In genomic region chr17:44093231-44093900, GRCh38 we compare ENCODE assay signal across 16 cellular contexts. TPM values are rescaled to one million over a fixed set of nuclear protein-coding genes. Genes with fewer than 3 reads are reported as not detected.
DNase-seq lines count a peak whose midpoint lies in the region; ATAC-seq lines count a peak whose summit lies in the region.
"Had no signal": no experiment of that assay in that cellular context is flagged by ENCODE, and none has a peak within 500 bp of the region (broad histone marks: within the 10 kb centered on the region; RNA-seq: fewer than 3 reads in every experiment).

No MANE protein-coding gene starts in this region.

- DNase-seq in LHCN-M2 (ENCODE audit: low read depth) (peak; percentile 77), SK-N-MC (ENCODE audit: low read depth, low spot score) (no peak), myocyte (ENCODE audit: low read depth) (peak; percentile 77), germinal center (ENCODE audit: low spot score) (no peak), SHP77 treated with DMSO at 0.1 percent for 48 hours (lab: John Stamatoyannopoulos, UW) (no peak), GM03348 (ENCODE audit: low spot score) (no peak)
- no peak for DNase-seq in stimulated activated naive B cell treated with anti-CD40 and anti-IgM and Interleukin-4, amounts not matched to agents 10 μg/mL and 1 μg/mL and 100 μg/mL, for 72 hours
- DNase-seq: AML-193; CD4-positive, alpha-beta T cell; Kasumi-1; NCI-H1417 treated with DMSO at 0.1 percent for 48 hours; NCI-H2081 treated with DMSO at 0.1 percent for 48 hours; NCI-H510A treated with DMSO at 0.1 percent for 48 hours; SJCRH30; SW 1271 had no signal

- no peak overlapping the region for H3K4me3 ChIP-seq in BLaER1 treated with 17β-estradiol and CSF1 and Interleukin-3, amounts not matched to agents 10 nM and 100 nM
- H3K4me3 ChIP-seq in SK-N-MC: no peak overlapping the region
- H3K4me3 ChIP-seq: SJCRH30 had no signal

- peaks cover 19 to 21% of the 10 kb centered on the region in 2 donors for H3K36me3 Mint-ChIP-seq in stimulated activated naive B cell treated with anti-CD40 and anti-IgM and Interleukin-4, amounts not matched to agents 10 μg/mL and 1 μg/mL and 100 μg/mL, for 72 hours

- H3K27ac ChIP-seq in BLaER1 treated with 17β-estradiol and CSF1 and Interleukin-3, amounts not matched to agents 10 nM and 100 nM: peak overlapping the region in 8 of 11 experiments; percentile 12 to 97 (median 94); a peak in 17 of 22 replicates
- peak overlapping the region; percentile 42; the same call in 1 of the 2 replicates for H3K27ac ChIP-seq in SK-N-MC
- H3K27ac ChIP-seq: SJCRH30 had no signal

- H3K9me3 Mint-ChIP-seq in stimulated activated naive B cell treated with anti-CD40 and anti-IgM and Interleukin-4, amounts not matched to agents 10 μg/mL and 1 μg/mL and 100 μg/mL, for 72 hours: no peaks in the 10 kb centered on the region
- H3K9me3 Mint-ChIP-seq: CD4-positive, alpha-beta T cell had no signal

- H3K36me3 ChIP-seq in BLaER1 treated with 17β-estradiol and CSF1 and Interleukin-3, amounts not matched to agents 10 nM and 100 nM: peaks cover 25 to 56% (median 42%) of the 10 kb centered on the region in 11 experiments
- peaks cover 15% of the 10 kb centered on the region; the same call in 1 of the 2 replicates for H3K36me3 ChIP-seq in SK-N-MC (ENCODE audit: insufficient read depth, low read length)

- H3K4me1 ChIP-seq in BLaER1 treated with 17β-estradiol and CSF1 and Interleukin-3, amounts not matched to agents 10 nM and 100 nM: peaks cover 55 to 69% (median 63%) of the 10 kb centered on the region in 10 experiments

- no peak overlapping the region for H3K4me3 Mint-ChIP-seq in stimulated activated naive B cell treated with anti-CD40 and anti-IgM and Interleukin-4, amounts not matched to agents 10 μg/mL and 1 μg/mL and 100 μg/mL, for 72 hours
- H3K4me3 Mint-ChIP-seq: CD4-positive, alpha-beta T cell had no signal

- no peaks in the 10 kb centered on the region for H3K9me3 ChIP-seq in BLaER1 treated with 17β-estradiol and CSF1 and Interleukin-3, amounts not matched to agents 10 nM and 100 nM (replicated peaks in 1 of 11)
- no peaks in the 10 kb centered on the region for H3K9me3 ChIP-seq in SK-N-MC (ENCODE audit: low read depth, low read length)
- H3K9me3 ChIP-seq: SJCRH30 had no signal

- peaks cover 0 to 22% (median 0%) of the 10 kb centered on the region in 11 experiments; a peak in 7 of 22 replicates for H4K20me1 ChIP-seq in BLaER1 treated with 17β-estradiol and CSF1 and Interleukin-3, amounts not matched to agents 10 nM and 100 nM

- no peaks in the 10 kb centered on the region for H3K27me3 Mint-ChIP-seq in stimulated activated naive B cell treated with anti-CD40 and anti-IgM and Interleukin-4, amounts not matched to agents 10 μg/mL and 1 μg/mL and 100 μg/mL, for 72 hours
- H3K27me3 Mint-ChIP-seq: CD4-positive, alpha-beta T cell had no signal

- no peak for ATAC-seq in stimulated activated naive B cell treated with anti-CD40 and anti-IgM and Interleukin-4, amounts not matched to agents 10 μg/mL and 1 μg/mL and 100 μg/mL, for 72 hours (replicated peaks)

- peaks cover 15 to 30% of the 10 kb centered on the region in 2 donors for H3K4me1 Mint-ChIP-seq in stimulated activated naive B cell treated with anti-CD40 and anti-IgM and Interleukin-4, amounts not matched to agents 10 μg/mL and 1 μg/mL and 100 μg/mL, for 72 hours

- no peaks in the 10 kb centered on the region for H3K27me3 ChIP-seq in BLaER1 treated with 17β-estradiol and CSF1 and Interleukin-3, amounts not matched to agents 10 nM and 100 nM
- H3K27me3 ChIP-seq: SJCRH30 had no signal

- H3K9ac ChIP-seq in BLaER1 treated with 17β-estradiol and CSF1 and Interleukin-3, amounts not matched to agents 10 nM and 100 nM: peak overlapping the region; percentile 4 to 83 (median 42); a peak in 16 of 22 replicates
- no peak overlapping the region for H3K9ac ChIP-seq in SK-N-MC (ENCODE audit: insufficient read length)

- no peak overlapping the region for H3K27ac Mint-ChIP-seq in stimulated activated naive B cell treated with anti-CD40 and anti-IgM and Interleukin-4, amounts not matched to agents 10 μg/mL and 1 μg/mL and 100 μg/mL, for 72 hours
- H3K27ac Mint-ChIP-seq: CD4-positive, alpha-beta T cell had no signal

- peak overlapping the region; percentile 49 to 99 (median 93) for H3K4me2 ChIP-seq in BLaER1 treated with 17β-estradiol and CSF1 and Interleukin-3, amounts not matched to agents 10 nM and 100 nM

RNA-seq across cellular contexts. Expression of gene G6PC3, which starts 22.8 kb away (rescaled TPM):
- total RNA-seq in LHCN-M2 (2014; rRNA removed) (59.8 and 67.2 TPM in 2 replicates), myocyte (39.5 and 44.6 TPM in 2 replicates)
- polyA plus RNA-seq in LHCN-M2 (2012): 112 TPM
- 98.6 TPM for polyA plus RNA-seq in myocyte (2012)

RNA-seq across cellular contexts. Expression of gene LSM12, which starts 26.9 kb away (rescaled TPM):
- total RNA-seq in LHCN-M2 (2014; rRNA removed) (47.0 and 51.9 TPM in 2 replicates), myocyte (34.1 and 40.2 TPM in 2 replicates)
- 32.1 TPM for polyA plus RNA-seq in LHCN-M2 (2012)
- polyA plus RNA-seq in myocyte (2012): 34.9 TPM

RNA-seq across cellular contexts. Expression of gene HDAC5, which starts 30.1 kb away (rescaled TPM):
- total RNA-seq in LHCN-M2 (2014; rRNA removed) (292 and 318 TPM in 2 replicates), myocyte (646 and 649 TPM in 2 replicates)
- polyA plus RNA-seq in LHCN-M2 (2012): 183 TPM
- 153 TPM for polyA plus RNA-seq in myocyte (2012)

RNA-seq across cellular contexts. Expression of gene HROB, which starts 48.4 kb away (rescaled TPM):
- total RNA-seq in LHCN-M2 (2014; rRNA removed) (5.6 and 5.9 TPM in 2 replicates), myocyte (0.45 and 1.4 TPM in 2 replicates)
- polyA plus RNA-seq in LHCN-M2 (2012): 4.8 TPM
- 0.81 TPM for polyA plus RNA-seq in myocyte (2012)

Comparison
In these comparisons a context has a peak if more than half of its experiments do, and no peak if none do; other contexts are left out.
1. DNase-seq: peak in LHCN-M2 (single experiment) and myocyte (single experiment); none in SK-N-MC (single experiment), germinal center (single experiment), SHP77 treated with DMSO at 0.1 percent for 48 hours (single experiment), GM03348 (single experiment) and stimulated activated naive B cell treated with anti-CD40 and anti-IgM and Interleukin-4, amounts not matched to agents 10 μg/mL and 1 μg/mL and 100 μg/mL, for 72 hours (single experiment).